ENCODE assay signal across 9 cellular contexts in the genomic region with DNA sequence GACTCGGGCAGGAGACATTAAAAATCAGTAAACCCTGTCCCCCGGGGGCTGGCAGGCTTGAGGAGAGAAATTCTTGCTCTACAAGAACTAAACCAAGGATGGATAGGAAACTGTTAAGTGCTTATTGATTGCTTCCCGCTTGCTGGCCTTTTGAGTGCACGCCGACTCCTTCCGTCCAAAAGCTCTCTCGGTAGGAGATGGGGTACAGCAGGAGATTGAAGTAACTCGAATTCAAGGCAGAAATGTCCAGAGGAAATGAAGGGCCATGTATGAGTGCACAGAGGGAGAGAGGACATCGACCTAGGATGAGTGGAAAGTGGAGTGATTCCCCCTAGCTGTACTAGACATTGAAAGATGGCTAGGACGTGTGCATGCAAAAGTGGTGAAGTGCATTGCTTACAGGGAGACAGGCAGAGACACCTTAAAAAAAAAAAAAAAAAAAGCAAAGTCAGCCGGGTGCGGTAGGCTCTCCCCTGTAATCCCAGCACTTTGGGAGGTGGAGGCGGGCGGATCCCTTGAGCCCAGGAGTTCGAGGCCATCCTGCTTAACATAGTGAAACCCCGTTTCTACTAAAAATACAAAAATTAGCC. TPM values are rescaled to one million over a fixed set of nuclear protein-coding genes. Genes with fewer than 3 reads are reported as not detected.
DNase-seq lines count a peak whose midpoint lies in the region; FAIRE-seq and TF ChIP-seq lines count a peak whose summit lies in the region.
"Had no signal": no experiment of that assay in that cellular context is flagged by ENCODE, and none has a peak within 500 bp of the region (broad histone marks: within the 10 kb centered on the region; RNA-seq: fewer than 3 reads in every experiment).

No MANE protein-coding gene starts in this region.

- H3K4me3 ChIP-seq in Peyer's patch (peak overlapping the region; percentile 80 to 99 (median 90)), dorsolateral prefrontal cortex (peak overlapping the region; percentile 61 to 99 (median 87)), mesendoderm (ENCODE audit: low read length) (peak overlapping the region; percentile 77)

- H3K9ac ChIP-seq in mesendoderm (ENCODE audit: low read length), result peak overlapping the region; percentile 87

- CTCF ChIA-PET in GM10248 (lab: Yijun Ruan, JAX), result interaction anchor here (1.1 to 4.9 kb wide), 5 partner anchors 14 to 92 kb away, joined by 3 to 33 read pairs (median 4); no protein-coding TSS in a partner anchor

- peaks cover 8% of the 10 kb centered on the region for H3K27me3 Mint-ChIP-seq in activated CD4-positive, alpha-beta T cell treated with anti-CD3 and anti-CD28 coated beads, Interleukin-2, amount 10 ng/mL, durations not matched to agents 24 days and 14 days

- H4K8ac ChIP-seq in mesendoderm (ENCODE audit: low read depth, low read length), result no peak overlapping the region

- no peak overlapping the region for H2BK15ac ChIP-seq in mesendoderm (replicated peaks; ENCODE audit: low read depth)

- H3K4ac ChIP-seq in mesendoderm (ENCODE audit: low read depth, low read length), result no peak overlapping the region

- no peak for DNase-seq in activated CD4-positive, alpha-beta T cell treated with anti-CD3 and anti-CD28 coated beads, Interleukin-2, amount 10 ng/mL, durations not matched to agents 24 days and 14 days
- no peak for DNase-seq in activated CD4-positive, alpha-beta T cell treated with anti-CD3 and anti-CD28 coated beads, Interleukin-2, amount 50 U/mL, for 4 hours
- DNase-seq in Peyer's patch, result no peak
- no peak for DNase-seq in dorsolateral prefrontal cortex
- no peak for DNase-seq in mesendoderm
- peak; percentile 40 for DNase-seq in urothelium cell line (ENCODE audit: low spot score)
- DNase-seq in GM10248 (ENCODE audit: extremely low spot score), result no peak
- DNase-seq in stimulated activated CD4-positive, alpha-beta T cell treated with anti-CD3 and anti-CD28 coated beads, Interleukin-12 subunit alpha, Interleukin-12 subunit beta, amount 100 ng/mL, for 4 hours, result no peak

- no peaks in the 10 kb centered on the region for H3K9me3 ChIP-seq in Peyer's patch

- TF ChIP-seq POLR2A in Peyer's patch (IDR thresholded peaks at IDR 0.05), result no peak

- peaks cover 3% of the 10 kb centered on the region for H3K79me1 ChIP-seq in mesendoderm (ENCODE audit: low read length)

- H3K79me2 ChIP-seq in mesendoderm (ENCODE audit: control insufficient read depth, insufficient read depth, low read length), result no peaks in the 10 kb centered on the region

- peak overlapping the region; percentile 98 for H3K4me2 ChIP-seq in mesendoderm (ENCODE audit: low read length)

- H3K36me3 ChIP-seq in Peyer's patch (no peaks in the 10 kb centered on the region), mesendoderm (ENCODE audit: control insufficient read depth, insufficient read depth, low read length) (no peaks in the 10 kb centered on the region)

- peak overlapping the region; percentile 89 for H3K27ac Mint-ChIP-seq in activated CD4-positive, alpha-beta T cell treated with anti-CD3 and anti-CD28 coated beads, Interleukin-2, amount 10 ng/mL, durations not matched to agents 24 days and 14 days

- H2AK5ac ChIP-seq in mesendoderm (ENCODE audit: low read length), result no peak overlapping the region

- H3K36me3 Mint-ChIP-seq in activated CD4-positive, alpha-beta T cell treated with anti-CD3 and anti-CD28 coated beads, Interleukin-2, amount 10 ng/mL, durations not matched to agents 24 days and 14 days (ENCODE audit: low read depth), result peaks cover 2% of the 10 kb centered on the region

- TF ChIP-seq CTCF in Peyer's patch (IDR thresholded peaks at IDR 0.05) (no peak), dorsolateral prefrontal cortex (IDR thresholded peaks at IDR 0.05 in 54 of 56, conservative IDR thresholded peaks at IDR 0.05 in 2 of 56; ENCODE audit: low read depth in 1 of 56, partially characterized antibody in 56 of 56) (peak in 6 of 56 donors; percentile 9 to 32 (median 22)), GM10248 (IDR thresholded peaks at IDR 0.05; ENCODE audit: control extremely low read depth, extremely low read depth, low read depth, missing control alignments) (no peak)

- peak overlapping the region; percentile 42 to 82 (median 78) for H3K27ac ChIP-seq in Peyer's patch
- peak overlapping the region in 57 of 59 donors; percentile 33 to 90 (median 79) for H3K27ac ChIP-seq in dorsolateral prefrontal cortex
- no peak overlapping the region for H3K27ac ChIP-seq in mesendoderm (ENCODE audit: low read depth, low read length)
- H3K27ac ChIP-seq: epithelial cell of prostate had no signal

- no peak overlapping the region for H3K23ac ChIP-seq in mesendoderm (ENCODE audit: low read length)

- no CpG with 5 or more reads among the region's 16 CpGs for WGBS in mesendoderm (ENCODE audit: extremely low coverage, insufficient coverage, low lambda C conversion rate)

- intact Hi-C loops in activated CD4-positive, alpha-beta T cell treated with anti-CD3 and anti-CD28 coated beads, Interleukin-2, amount 10 ng/mL, durations not matched to agents 24 days and 14 days (cut with micrococcal nuclease), result loop anchor here (2.0 to 5.0 kb wide), 2 partner anchors 13 to 130 kb away; a partner anchor contains a TSS
- intact Hi-C loops in dorsolateral prefrontal cortex (cut with DNase I), result loop anchor here in 1 of 2 donors (5.0 to 10.0 kb wide), 2 partner anchors 110 to 157 kb away; a partner anchor contains a TSS

- FAIRE-seq in urothelium cell line (lab: Jason Lieb, UNC), result no peak

- H3K4me1 ChIP-seq in Peyer's patch, result peaks cover 0 to 15% (median 4%) of the 10 kb centered on the region in 4 donors
- H3K4me1 ChIP-seq in mesendoderm (ENCODE audit: control insufficient read depth, low read depth, low read length), result peaks cover 7% of the 10 kb centered on the region

- H3K9me3 Mint-ChIP-seq in activated CD4-positive, alpha-beta T cell treated with anti-CD3 and anti-CD28 coated beads, Interleukin-2, amount 10 ng/mL, durations not matched to agents 24 days and 14 days, result no peaks in the 10 kb centered on the region

- POLR2A ChIA-PET in GM10248 (lab: Yijun Ruan, JAX), result interaction anchor here (0.5 to 1.0 kb wide), 2 partner anchors 14 to 172 kb away, joined by 3 to 5 read pairs; no protein-coding TSS in a partner anchor

- H3K4me3 Mint-ChIP-seq in activated CD4-positive, alpha-beta T cell treated with anti-CD3 and anti-CD28 coated beads, Interleukin-2, amount 10 ng/mL, durations not matched to agents 24 days and 14 days, result peak overlapping the region; percentile 97

- H3K27me3 ChIP-seq in Peyer's patch, result no peaks in the 10 kb centered on the region
- no peaks in the 10 kb centered on the region for H3K27me3 ChIP-seq in dorsolateral prefrontal cortex
- no peaks in the 10 kb centered on the region for H3K27me3 ChIP-seq in mesendoderm (ENCODE audit: insufficient read depth, low read length, poor library complexity)

- peak overlapping the region; percentile 69 for H3K18ac ChIP-seq in mesendoderm (ENCODE audit: low read length)

- peaks cover 34% of the 10 kb centered on the region for H3K4me1 Mint-ChIP-seq in activated CD4-positive, alpha-beta T cell treated with anti-CD3 and anti-CD28 coated beads, Interleukin-2, amount 10 ng/mL, durations not matched to agents 24 days and 14 days

- peak overlapping the region; percentile 91 for H3K56ac ChIP-seq in mesendoderm (ENCODE audit: low read length)

- H2BK5ac ChIP-seq in mesendoderm (ENCODE audit: low read length), result no peak overlapping the region

- H4K5ac ChIP-seq in mesendoderm (ENCODE audit: low read length), result no peak overlapping the region

- H2BK120ac ChIP-seq in mesendoderm (ENCODE audit: low read depth, low read length), result no peak overlapping the region

RNA-seq across cellular contexts. Expression of a gene that starts 1.0 kb away (rescaled TPM):
- 3.9 and 4.3 TPM in 2 replicates for total RNA-seq in activated CD4-positive, alpha-beta T cell treated with anti-CD3 and anti-CD28 coated beads, Interleukin-2, amount 10 ng/mL, durations not matched to agents 24 days and 14 days
- total RNA-seq in Peyer's patch (1 to 10 TPM; 1.9 to 8.3 (median 5.9) TPM), dorsolateral prefrontal cortex (10 to 100 TPM in 91 of 120 experiments, 1 to 10 TPM in 29; 6.6 to 15.7 (median 11.5) TPM)
- polyA plus RNA-seq in mesendoderm (2013, experiment 1 of 2), result 9.1 TPM
- 8.9 TPM for polyA plus RNA-seq in mesendoderm (2013, experiment 2 of 2)
